In the genomic region with DNA sequence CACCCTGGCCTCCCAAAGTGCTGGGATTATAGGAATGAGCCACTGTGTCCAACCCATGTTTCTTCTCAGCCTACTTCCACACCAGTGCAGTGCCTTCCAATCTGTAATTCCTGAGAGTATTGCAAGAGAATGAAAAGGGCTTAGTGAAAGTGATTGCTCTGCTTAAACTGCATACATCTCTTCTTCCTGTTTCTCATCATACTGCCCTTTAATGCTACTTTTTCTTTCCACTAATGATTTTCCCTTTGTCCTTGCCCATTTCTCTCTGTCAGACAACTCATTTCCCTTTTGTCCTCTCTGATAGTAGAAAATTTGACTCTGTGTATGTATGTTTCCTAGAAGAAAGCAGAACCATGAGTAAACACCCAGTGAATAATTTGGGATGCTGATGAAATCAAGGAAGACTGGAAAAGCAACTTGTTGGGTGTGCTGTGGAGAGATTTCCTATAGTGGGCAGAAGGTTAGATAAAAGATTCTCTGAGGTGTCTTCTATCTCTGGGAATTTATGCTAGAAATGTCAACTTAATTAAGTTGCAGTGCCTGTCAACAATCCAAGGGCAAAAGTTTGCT, we compare ENCODE assay signal across 19 cellular contexts.
A peak's percentile ranks its signal among the peaks of the same experiment; 100 is the strongest.
DNase-seq lines count a peak whose midpoint lies in the region; TF ChIP-seq lines count a peak whose summit lies in the region.
"Had no signal": no experiment of that assay in that cellular context is flagged by ENCODE, and none has a peak within 500 bp of the region (broad histone marks: within the 10 kb centered on the region; RNA-seq: fewer than 3 reads in every experiment).

No MANE protein-coding gene starts in this region.

- H4K91ac ChIP-seq in mesenchymal stem cell (ENCODE audit: low read length): no peak overlapping the region

- no peak overlapping the region for H3K14ac ChIP-seq in mesenchymal stem cell (ENCODE audit: low read length in 2 of 2)

- H2AK5ac ChIP-seq in mesenchymal stem cell (ENCODE audit: low read length, severe bottlenecking): no peak overlapping the region

- no peak overlapping the region for H3K27ac ChIP-seq in VCaP
- no peak overlapping the region for H3K27ac ChIP-seq in mesenchymal stem cell (ENCODE audit: low read length, poor library complexity, severe bottlenecking)
- H3K27ac ChIP-seq in esophagus squamous epithelium: no peak overlapping the region
- H3K27ac ChIP-seq: gastrocnemius medialis, lower lobe of right lung, thyroid gland had no signal

- no peak overlapping the region for H2BK5ac ChIP-seq in mesenchymal stem cell (ENCODE audit: low read depth, low read length, poor library complexity, severe bottlenecking)

- TF ChIP-seq POLR2A in esophagus squamous epithelium (IDR thresholded peaks at IDR 0.05): no peak

- H3K18ac ChIP-seq in mesenchymal stem cell (ENCODE audit: low read depth in 1 of 2, low read length in 2 of 2): no peak overlapping the region

- H3K4me2 ChIP-seq in mesenchymal stem cell (ENCODE audit: low read length, poor library complexity, severe bottlenecking): no peak overlapping the region

- no peak overlapping the region for H2BK15ac ChIP-seq in mesenchymal stem cell (ENCODE audit: low read depth, poor library complexity, severe bottlenecking)

- DNase-seq in CD1c-positive myeloid dendritic cell (ENCODE audit: extremely low spot score) (peak; percentile 59), ELR (ENCODE audit: low read depth) (peak; percentile 8), mesenchymal stem cell (no peak), NCI-H2171 (lab: John Stamatoyannopoulos, UW) (no peak), RPMI8226 (no peak), esophagus squamous epithelium (lab: John Stamatoyannopoulos, UW) (no peak)
- DNase-seq: activated naive CD4-positive, alpha-beta T cell treated with Interleukin-2 at 50 U/mL for 16 hours; activated T-cell treated with anti-CD3 and anti-CD28 coated beads, Interleukin-2, amount 50 U/mL, for 1 hour; gastrocnemius medialis; H9; lower lobe of right lung; NCI-H1436 treated with DMSO at 0.1 percent for 48 hours; NCI-H2171 treated with DMSO at 0.1 percent for 48 hours; NCI-H526 treated with DMSO at 0.1 percent for 48 hours; occipital lobe; right cardiac atrium; stimulated activated naive CD4-positive, alpha-beta T cell treated with Interleukin-2 at 50 U/mL for 16 hours; thyroid gland had no signal

- intact Hi-C loops in esophagus squamous epithelium (cut with DNase I): loop anchor here (5.0 kb wide), 1 partner anchor 124 kb away; no protein-coding TSS in a partner anchor

- H3K79me1 ChIP-seq in mesenchymal stem cell (replicated peaks; ENCODE audit: low read length, poor library complexity, severe bottlenecking): no peaks in the 10 kb centered on the region

- no peak overlapping the region for H3K23ac ChIP-seq in mesenchymal stem cell (ENCODE audit: low read length in 2 of 2)

- no peak overlapping the region for H2BK12ac ChIP-seq in mesenchymal stem cell (ENCODE audit: low read length in 2 of 2)

- peak overlapping the region; percentile 59 for H3K9ac ChIP-seq in mesenchymal stem cell (ENCODE audit: low read length)

- H2AFZ ChIP-seq in mesenchymal stem cell (ENCODE audit: low read depth, low read length): no peak overlapping the region

- peak; percentile 10; the same call in 1 of the 2 replicates for TF ChIP-seq CTCF in VCaP (conservative IDR thresholded peaks at IDR 0.05)
- TF ChIP-seq CTCF in esophagus squamous epithelium (IDR thresholded peaks at IDR 0.05): no peak

- H3K36me3 ChIP-seq in mesenchymal stem cell (ENCODE audit: control insufficient read depth in 1 of 2, insufficient read depth in 2 of 2, low read depth in 1 of 2, low read length in 2 of 2) (no peaks in the 10 kb centered on the region), esophagus squamous epithelium (no peaks in the 10 kb centered on the region)
- H3K36me3 ChIP-seq: gastrocnemius medialis, lower lobe of right lung, thyroid gland had no signal

- no peaks in the 10 kb centered on the region for H3K27me3 ChIP-seq in mesenchymal stem cell (ENCODE audit: control insufficient read depth in 1 of 2, insufficient read depth in 1 of 2, low read length in 2 of 2)
- H3K27me3 ChIP-seq in esophagus squamous epithelium: no peaks in the 10 kb centered on the region
- H3K27me3 ChIP-seq: gastrocnemius medialis, thyroid gland had no signal

- no peak overlapping the region for H2BK120ac ChIP-seq in mesenchymal stem cell (ENCODE audit: low read depth, low read length)

- H3K4me3 ChIP-seq in mesenchymal stem cell (ENCODE audit: insufficient read depth in 1 of 2, low read depth in 1 of 2, low read length in 2 of 2) (no peak overlapping the region), esophagus squamous epithelium (no peak overlapping the region)
- H3K4me3 ChIP-seq: gastrocnemius medialis, lower lobe of right lung, thyroid gland had no signal

- H3K4me1 ChIP-seq in mesenchymal stem cell (ENCODE audit: control insufficient read depth, insufficient read depth, low read depth, low read length) (peaks cover 7% of the 10 kb centered on the region), esophagus squamous epithelium (peaks cover 4 to 23% (median 5%) of the 10 kb centered on the region in 3 donors)

- H4K8ac ChIP-seq in mesenchymal stem cell (ENCODE audit: low read length): no peak overlapping the region

- no peak overlapping the region for H3K4ac ChIP-seq in mesenchymal stem cell (ENCODE audit: low read depth in 1 of 2, low read length in 2 of 2)

- no peaks in the 10 kb centered on the region for H3K9me3 ChIP-seq in mesenchymal stem cell (ENCODE audit: control insufficient read depth, low read length)
- no peaks in the 10 kb centered on the region for H3K9me3 ChIP-seq in esophagus squamous epithelium
- H3K9me3 ChIP-seq: gastrocnemius medialis, lower lobe of right lung, thyroid gland had no signal

Comparison
In these comparisons a context has a peak if more than half of its experiments do, and no peak if none do; other contexts are left out.
1. DNase-seq: peak in CD1c-positive myeloid dendritic cell (single experiment) and ELR (single experiment); none in mesenchymal stem cell (single experiment), NCI-H2171 (single experiment), RPMI8226 (single experiment) and esophagus squamous epithelium (single experiment).